Comparison of ENCODE assay signal across 8 cellular contexts in genomic region chr11:33258631-33259184, GRCh38. TPM values are rescaled to one million over a fixed set of nuclear protein-coding genes. Genes with fewer than 3 reads are reported as not detected.
DNase-seq lines count a peak whose midpoint lies in the region; ATAC-seq lines count a peak whose summit lies in the region.

No MANE protein-coding gene starts in this region.

- peaks cover 46% of the 10 kb centered on the region for H3K4me1 Mint-ChIP-seq in activated T-cell treated with anti-CD3 and anti-CD28 coated beads, Interleukin-2, amount 50 U/mL, for 4 hours (ENCODE audit: low read depth)
- H3K4me1 Mint-ChIP-seq in natural killer cell treated with Interleukin-12 subunit alpha and Interleukin-12 subunit beta and Interleukin-15 and Interleukin-18, amount 100 ng/mL, for 72 hours (ENCODE audit: low read depth in 2 of 2): peaks cover 40 to 42% of the 10 kb centered on the region in 2 donors

- 0 to 1% methylated on average over 14 of the region's 14 CpGs for WGBS in esophagus, 2 donors

- no peaks in the 10 kb centered on the region for H3K9me3 ChIP-seq in esophagus (ENCODE audit: control insufficient read depth in 2 of 2, insufficient read depth in 1 of 2, low read depth in 1 of 2, low read length in 1 of 2)

- peaks cover 5% of the 10 kb centered on the region for H3K9me3 Mint-ChIP-seq in activated T-cell treated with anti-CD3 and anti-CD28 coated beads, Interleukin-2, amount 50 U/mL, for 4 hours
- no peaks in the 10 kb centered on the region for H3K9me3 Mint-ChIP-seq in natural killer cell treated with Interleukin-12 subunit alpha and Interleukin-12 subunit beta and Interleukin-15 and Interleukin-18, amount 100 ng/mL, for 72 hours

- no peak for DNase-seq in activated T-cell treated with anti-CD3 and anti-CD28 coated beads, Interleukin-2, amount 50 U/mL, for 4 hours
- DNase-seq in activated T-cell treated with anti-CD3 and anti-CD28 coated beads for 4 hours (no peak), SW 1271 (lab: John Stamatoyannopoulos, UW) (peak; percentile 35 to 80), D341Med (ENCODE audit: low spot score) (no peak), NCI-H510A treated with DMSO at 0.1 percent for 48 hours (lab: John Stamatoyannopoulos, UW) (no peak)
- DNase-seq in natural killer cell treated with Interleukin-12 subunit alpha and Interleukin-12 subunit beta and Interleukin-15 and Interleukin-18, amount 100 ng/mL, for 72 hours (ENCODE audit: low spot score): no peak

- no peaks in the 10 kb centered on the region for H3K27me3 Mint-ChIP-seq in activated T-cell treated with anti-CD3 and anti-CD28 coated beads, Interleukin-2, amount 50 U/mL, for 4 hours (ENCODE audit: low read depth)
- H3K27me3 Mint-ChIP-seq in natural killer cell treated with Interleukin-12 subunit alpha and Interleukin-12 subunit beta and Interleukin-15 and Interleukin-18, amount 100 ng/mL, for 72 hours: no peaks in the 10 kb centered on the region

- H3K36me3 ChIP-seq in esophagus (ENCODE audit: control insufficient read depth in 2 of 2, insufficient read depth in 2 of 2, low read length in 1 of 2): no peaks in the 10 kb centered on the region

- ATAC-seq in activated T-cell treated with anti-CD3 and anti-CD28 coated beads, Interleukin-2, amount 50 U/mL, for 4 hours: peak; percentile 3 to 4
- ATAC-seq in HG03457 (IDR thresholded peaks at IDR 0.05; ENCODE audit: unreplicated experiment): peak; percentile 10
- ATAC-seq in natural killer cell treated with Interleukin-12 subunit alpha and Interleukin-12 subunit beta and Interleukin-15 and Interleukin-18, amount 100 ng/mL, for 72 hours: no peak

- peak overlapping the region; percentile 99 for H3K4me3 Mint-ChIP-seq in activated T-cell treated with anti-CD3 and anti-CD28 coated beads, Interleukin-2, amount 50 U/mL, for 4 hours
- peak overlapping the region; percentile 93 for H3K4me3 Mint-ChIP-seq in natural killer cell treated with Interleukin-12 subunit alpha and Interleukin-12 subunit beta and Interleukin-15 and Interleukin-18, amount 100 ng/mL, for 72 hours

- H3K36me3 Mint-ChIP-seq in activated T-cell treated with anti-CD3 and anti-CD28 coated beads, Interleukin-2, amount 50 U/mL, for 4 hours (ENCODE audit: insufficient read depth): peaks cover 3% of the 10 kb centered on the region
- H3K36me3 Mint-ChIP-seq in natural killer cell treated with Interleukin-12 subunit alpha and Interleukin-12 subunit beta and Interleukin-15 and Interleukin-18, amount 100 ng/mL, for 72 hours: no peaks in the 10 kb centered on the region

- peak overlapping the region; percentile 91 to 93 for H3K27ac Mint-ChIP-seq in natural killer cell treated with Interleukin-12 subunit alpha and Interleukin-12 subunit beta and Interleukin-15 and Interleukin-18, amount 100 ng/mL, for 72 hours

- peak overlapping the region; percentile 85 to 90 for H3K4me3 ChIP-seq in esophagus (ENCODE audit: low read depth in 1 of 2, low read length in 2 of 2)

- H3K27me3 ChIP-seq in esophagus (ENCODE audit: control insufficient read depth in 1 of 2, insufficient read depth in 2 of 2, low read length in 2 of 2): no peaks in the 10 kb centered on the region

- H3K4me1 ChIP-seq in esophagus (ENCODE audit: control insufficient read depth in 2 of 2, insufficient read depth in 2 of 2, low read length in 1 of 2): no peaks in the 10 kb centered on the region

- peak overlapping the region; percentile 99 to 100 for H3K27ac ChIP-seq in esophagus (ENCODE audit: low read depth in 2 of 2, low read length in 1 of 2)

RNA-seq across cellular contexts. Expression of gene HIPK3, which starts 1.5 kb away (rescaled TPM):
- total RNA-seq in activated T-cell treated with anti-CD3 and anti-CD28 coated beads, Interleukin-2, amount 50 U/mL, for 4 hours: 10 to 100 TPM; 34.6 to 39.3 (median 34.7) TPM
- polyA plus RNA-seq in esophagus: 10 to 100 TPM in 1 of 2 donors, 1 to 10 TPM in 1; 8.8 to 13.8 TPM
- total RNA-seq in natural killer cell treated with Interleukin-12 subunit alpha and Interleukin-12 subunit beta and Interleukin-15 and Interleukin-18, amount 100 ng/mL, for 72 hours: 10 to 100 TPM; 39.1 to 60.3 TPM

Comparison
In these comparisons a context has a peak if more than half of its experiments do, and no peak if none do; other contexts are left out.
1. ATAC-seq: peak in activated T-cell treated with anti-CD3 and anti-CD28 coated beads, Interleukin-2, amount 50 U/mL, for 4 hours (2 of 2) and HG03457 (single experiment); none in natural killer cell treated with Interleukin-12 subunit alpha and Interleukin-12 subunit beta and Interleukin-15 and Interleukin-18, amount 100 ng/mL, for 72 hours (0 of 2).
2. DNase-seq: peak in SW 1271 (2 of 2); none in activated T-cell treated with anti-CD3 and anti-CD28 coated beads, Interleukin-2, amount 50 U/mL, for 4 hours (single experiment), activated T-cell treated with anti-CD3 and anti-CD28 coated beads for 4 hours (single experiment), natural killer cell treated with Interleukin-12 subunit alpha and Interleukin-12 subunit beta and Interleukin-15 and Interleukin-18, amount 100 ng/mL, for 72 hours (single experiment), D341Med (single experiment) and NCI-H510A treated with DMSO at 0.1 percent for 48 hours (single experiment).